In the genomic region with DNA sequence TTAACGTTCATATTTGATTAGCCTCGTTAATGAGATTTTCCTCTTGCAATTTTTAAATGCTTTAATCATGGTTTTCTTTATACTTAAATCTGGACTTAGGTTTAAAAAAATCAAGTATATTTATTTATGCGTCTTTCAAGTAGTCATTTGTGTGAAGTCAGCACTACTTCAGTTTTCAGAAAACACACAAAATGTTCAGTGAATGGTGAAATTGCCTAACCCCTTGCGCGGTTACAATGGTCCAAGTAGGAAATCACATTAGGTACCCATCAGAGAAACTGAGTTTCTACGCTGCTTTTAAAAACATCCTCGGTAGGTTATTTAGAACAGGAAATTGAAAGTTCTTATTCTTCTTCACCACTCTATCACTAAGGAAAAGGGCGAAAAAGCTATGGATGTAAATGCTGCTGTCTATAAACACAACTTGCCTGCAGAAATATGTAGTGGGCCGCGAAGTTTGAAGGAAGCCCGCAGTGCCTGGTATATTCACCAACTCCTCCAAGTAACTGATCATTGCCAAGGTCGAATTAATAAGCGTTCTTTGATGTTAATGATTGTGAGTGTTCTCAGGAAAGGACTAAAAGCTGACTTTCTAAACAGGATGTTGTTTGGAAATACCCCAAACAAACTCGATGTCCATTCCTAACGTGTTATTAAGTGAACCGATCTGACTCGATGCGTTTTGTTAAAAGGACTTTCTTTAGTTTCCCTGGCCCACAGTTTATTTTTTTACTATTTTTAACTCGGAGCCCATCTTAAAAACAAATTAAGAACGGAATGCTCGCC, we compare ENCODE assay signal across 7 cellular contexts. TPM values are rescaled to one million over a fixed set of nuclear protein-coding genes. Genes with fewer than 3 reads are reported as not detected.
A peak's percentile ranks its signal among the peaks of the same experiment; 100 is the strongest.
DNase-seq lines count a peak whose midpoint lies in the region; ATAC-seq and TF ChIP-seq lines count a peak whose summit lies in the region.

No MANE protein-coding gene starts in this region.

- H3K27ac Mint-ChIP-seq in mesothelial cell of epicardium: peak overlapping the region; percentile 91

- DNase-seq in NCI-H69 (lab: John Stamatoyannopoulos, UW) (peak; percentile 67), cerebellum (ENCODE audit: low spot score) (peak; percentile 8), mesothelial cell of epicardium (ENCODE audit: low spot score in 2 of 2, unreplicated experiment in 2 of 2) (no peak), left lobe of liver (ENCODE audit: low spot score) (no peak), GM13977 (ENCODE audit: low spot score) (no peak)
- DNase-seq in stimulated activated CD4-positive, alpha-beta T cell treated with anti-CD3 and anti-CD28 coated beads, Interleukin-2, amount 100 ng/mL, for 48 hours: no peak

- H3K9me3 Mint-ChIP-seq in mesothelial cell of epicardium: no peaks in the 10 kb centered on the region

- H3K4me3 Mint-ChIP-seq in mesothelial cell of epicardium: peak overlapping the region; percentile 80

- in situ Hi-C loops in GM13977 (cut with MboI; ENCODE audit: low pct_unique_long_range_greater_than_20kb, low sequenced_read_pairs, unreplicated experiment): no loop called here

- ATAC-seq in GM18870 (IDR thresholded peaks at IDR 0.05; ENCODE audit: unreplicated experiment) (peak; percentile 1), left lobe of liver (no peak)

- no peaks in the 10 kb centered on the region for H3K36me3 Mint-ChIP-seq in mesothelial cell of epicardium

- no peak for TF ChIP-seq CTCF in mesothelial cell of epicardium (IDR thresholded peaks at IDR 0.05; ENCODE audit: unreplicated experiment)
- TF ChIP-seq CTCF in GM13977 (IDR thresholded peaks at IDR 0.05; ENCODE audit: extremely low read depth, insufficient read depth, missing control alignments): no peak

- H3K4me1 Mint-ChIP-seq in mesothelial cell of epicardium: peaks cover 29% of the 10 kb centered on the region

- no peaks in the 10 kb centered on the region for H3K27me3 Mint-ChIP-seq in mesothelial cell of epicardium (ENCODE audit: low read depth)

RNA-seq across cellular contexts. Expression of a gene that starts 1.0 kb away (rescaled TPM):
- 24.7 TPM for total RNA-seq in cerebellum
- 63.9 to 64.3 TPM (median 64.0 TPM) in 3 replicates for total RNA-seq in mesothelial cell of epicardium
- total RNA-seq in left lobe of liver: 22.7 TPM

Comparison
In these comparisons a context has a peak if more than half of its experiments do, and no peak if none do; other contexts are left out.
1. DNase-seq: peak in NCI-H69 (single experiment) and cerebellum (single experiment); none in mesothelial cell of epicardium (0 of 2), left lobe of liver (single experiment), GM13977 (single experiment) and stimulated activated CD4-positive, alpha-beta T cell treated with anti-CD3 and anti-CD28 coated beads, Interleukin-2, amount 100 ng/mL, for 48 hours (0 of 2).